In the genomic region with DNA sequence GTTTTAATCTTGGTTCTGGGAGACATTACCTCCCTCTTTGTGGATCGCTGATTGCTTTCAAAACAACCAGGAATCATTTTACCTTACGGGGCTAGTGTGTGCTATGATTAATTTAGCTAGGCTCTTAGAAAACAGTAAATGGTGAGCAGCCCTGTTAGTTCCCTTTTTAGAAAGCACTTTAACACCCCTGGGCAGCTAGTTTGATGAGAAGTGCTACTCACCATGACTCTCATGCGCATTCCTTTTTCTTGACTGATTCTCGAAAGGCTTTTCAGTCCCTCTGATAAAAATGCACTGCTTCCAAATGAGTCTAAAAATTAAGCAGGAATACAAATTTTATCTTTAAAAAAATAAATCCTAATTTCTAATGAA, we compare ENCODE assay signal across 10 cellular contexts.
A peak's percentile ranks its signal among the peaks of the same experiment; 100 is the strongest.
DNase-seq lines count a peak whose midpoint lies in the region; ATAC-seq and TF ChIP-seq lines count a peak whose summit lies in the region.
"Had no signal": no experiment of that assay in that cellular context is flagged by ENCODE, and none has a peak within 500 bp of the region (broad histone marks: within the 10 kb centered on the region; RNA-seq: fewer than 3 reads in every experiment).

No MANE protein-coding gene starts in this region.

- no peaks in the 10 kb centered on the region for H3K4me1 Mint-ChIP-seq in natural killer cell treated with Interleukin-12 subunit alpha and Interleukin-12 subunit beta and Interleukin-15 and Interleukin-18, amount 100 ng/mL, for 72 hours (ENCODE audit: low read depth in 2 of 2)

- H4K5ac ChIP-seq in IMR-90 (ENCODE audit: low read depth, low read length) = peak overlapping the region; percentile 86

- in situ Hi-C loops in IMR-90 (cut with MboI; ENCODE audit: low sequenced_read_pairs) = no loop called here

- peak overlapping the region; percentile 95 for H3K56ac ChIP-seq in IMR-90 (ENCODE audit: extremely low read depth, insufficient read depth, low read length)

- H3K4ac ChIP-seq in IMR-90 (ENCODE audit: low read depth, low read length) = peak overlapping the region; percentile 99

- TF ChIP-seq CTCF in AG09309 (IDR thresholded peaks at IDR 0.05; ENCODE audit: control insufficient read depth, insufficient read depth, low read depth, low read length, missing control alignments) = no peak
- no peak for TF ChIP-seq CTCF in IMR-90 (conservative IDR thresholded peaks at IDR 0.05; ENCODE audit: low read depth, low read length)
- no peak for TF ChIP-seq CTCF in cardiac fibroblast (IDR thresholded peaks at IDR 0.05; ENCODE audit: low read depth, low read length)
- no peak for TF ChIP-seq CTCF in lung (IDR thresholded peaks at IDR 0.05; ENCODE audit: control extremely low read depth, extremely low read depth)

- H4K91ac ChIP-seq in IMR-90 (ENCODE audit: insufficient read depth, low read depth, low read length) = peak overlapping the region; percentile 97

- DNase-seq in AG09309 (ENCODE audit: low read depth) (no peak), IMR-90 (peak; percentile 60), cardiac fibroblast (ENCODE audit: low read depth in 2 of 2) (peak; percentile 38 to 48), lung (ENCODE audit: low spot score) (no peak), substantia nigra (lab: John Stamatoyannopoulos, UW) (no peak)
- no peak for DNase-seq in natural killer cell treated with Interleukin-12 subunit alpha and Interleukin-12 subunit beta and Interleukin-15 and Interleukin-18, amount 100 ng/mL, for 72 hours (ENCODE audit: low spot score)
- no peak for DNase-seq in stimulated activated CD4-positive, alpha-beta T cell treated with anti-CD3 and anti-CD28 coated beads, Interleukin-4, amount 100 ng/mL, for 1 hour
- DNase-seq: activated effector memory CD4-positive, alpha-beta T cell treated with Interleukin-2 at 50 U/mL for 16 hours; NK-92 treated with Interleukin-12 subunit alpha and Interleukin-12 subunit beta, amount 100 ng/mL, for 24 hours had no signal

- no CpG with 5 or more reads among the region's 4 CpGs for WGBS in IMR-90 (ENCODE audit: extremely low coverage in 2 of 2, insufficient read length in 1 of 2), 2 experiments
- 59 to 77% methylated on average over 4 of the region's 4 CpGs for WGBS in lung, 2 donors

- H3K4me2 ChIP-seq in IMR-90 (ENCODE audit: low read depth, low read length) = peak overlapping the region; percentile 37; the same call in 1 of the 2 replicates

- peak overlapping the region; percentile 85 for H2BK20ac ChIP-seq in IMR-90 (ENCODE audit: low read depth, low read length)

- H4K8ac ChIP-seq in IMR-90 (ENCODE audit: low read depth in 2 of 2, low read length in 2 of 2) = peak overlapping the region; percentile 92 to 94

- peak overlapping the region; percentile 27 for H3K9ac ChIP-seq in IMR-90 (ENCODE audit: low read depth, low read length)

- H3K14ac ChIP-seq in IMR-90 (replicated peaks; ENCODE audit: low read depth, low read length) = peak overlapping the region; percentile 90

- peak overlapping the region; percentile 91 for H3K23ac ChIP-seq in IMR-90 (ENCODE audit: low read depth, low read length)

- H3K36me3 ChIP-seq in IMR-90 (ENCODE audit: control insufficient read depth, insufficient read depth, low read length) (no peaks in the 10 kb centered on the region), lung (ENCODE audit: control insufficient read depth in 2 of 2, insufficient read depth in 2 of 2, low read length in 2 of 2) (no peaks in the 10 kb centered on the region)

- no peak overlapping the region for H3K27ac Mint-ChIP-seq in natural killer cell treated with Interleukin-12 subunit alpha and Interleukin-12 subunit beta and Interleukin-15 and Interleukin-18, amount 100 ng/mL, for 72 hours

- H3K4me1 ChIP-seq in IMR-90 (ENCODE audit: control insufficient read depth, insufficient read depth, low read length) (peaks cover 15% of the 10 kb centered on the region), lung (ENCODE audit: control insufficient read depth in 2 of 2, insufficient read depth in 2 of 2, low read length in 2 of 2) (peaks cover 0 to 3% of the 10 kb centered on the region in 2 donors)

- peak overlapping the region; percentile 100 for H2BK120ac ChIP-seq in IMR-90 (ENCODE audit: low read depth, low read length)

- peak overlapping the region; percentile 91 for H2AFZ ChIP-seq in IMR-90 (replicated peaks; ENCODE audit: low read length, poor library complexity)

- H3K4me3 ChIP-seq in AG09309 (ENCODE audit: control insufficient read depth, low read depth, low read length) (peak overlapping the region; percentile 33), IMR-90 (ENCODE audit: insufficient read depth, low read depth, low read length) (no peak overlapping the region), cardiac fibroblast (replicated peaks in 1 of 2; ENCODE audit: low read depth in 2 of 2, low read length in 2 of 2) (no peak overlapping the region), lung (no peak overlapping the region)

- H2AK9ac ChIP-seq in IMR-90 (replicated peaks; ENCODE audit: low read depth, low read length, poor library complexity) = no peak overlapping the region

- no peaks in the 10 kb centered on the region for H3K9me3 Mint-ChIP-seq in natural killer cell treated with Interleukin-12 subunit alpha and Interleukin-12 subunit beta and Interleukin-15 and Interleukin-18, amount 100 ng/mL, for 72 hours

- no peaks in the 10 kb centered on the region for H4K20me1 ChIP-seq in IMR-90 (ENCODE audit: insufficient read depth, low read length)

- no peak for TF ChIP-seq RAD21 in IMR-90 (IDR thresholded peaks at IDR 0.05; ENCODE audit: low read length)

- peak overlapping the region; percentile 98 for H2AK5ac ChIP-seq in IMR-90 (ENCODE audit: low read depth, low read length)

- intact Hi-C loops in IMR-90 (cut with micrococcal nuclease) = loop anchor here (5.0 kb wide), 1 partner anchor 74 kb away; no protein-coding TSS in a partner anchor

- peak overlapping the region; percentile 97; the same call in 2 of the 3 replicates for H2BK15ac ChIP-seq in IMR-90 (ENCODE audit: low read depth, low read length)

- H3K9me3 ChIP-seq in IMR-90 (ENCODE audit: control insufficient read depth, insufficient read depth, low read length) (no peaks in the 10 kb centered on the region; the same call in 1 of the 2 replicates), lung (ENCODE audit: control insufficient read depth in 2 of 2, insufficient read depth in 1 of 2, low read length in 1 of 2) (peaks cover 0 to 4% of the 10 kb centered on the region in 2 donors)

- peaks cover 5% of the 10 kb centered on the region for H3K36me3 Mint-ChIP-seq in natural killer cell treated with Interleukin-12 subunit alpha and Interleukin-12 subunit beta and Interleukin-15 and Interleukin-18, amount 100 ng/mL, for 72 hours

- H3K79me1 ChIP-seq in IMR-90 (ENCODE audit: low read depth in 1 of 2, low read length in 2 of 2) = peaks cover 0 to 3% of the 10 kb centered on the region in 2 experiments; a peak in 1 of 4 replicates

- dilution Hi-C loops in IMR-90 (cut with HindIII; ENCODE audit: low sequenced_read_pairs, unreplicated experiment) = no loop called here

- H3K4me3 Mint-ChIP-seq in natural killer cell treated with Interleukin-12 subunit alpha and Interleukin-12 subunit beta and Interleukin-15 and Interleukin-18, amount 100 ng/mL, for 72 hours = no peak overlapping the region

- H3K27ac ChIP-seq in IMR-90 (ENCODE audit: insufficient read depth, low read length) = peak overlapping the region; percentile 60
- no peak overlapping the region for H3K27ac ChIP-seq in lung (ENCODE audit: low read depth in 1 of 2, low read length in 1 of 2)
- H3K27ac ChIP-seq in substantia nigra (ENCODE audit: low read depth, low read length, poor library complexity, severe bottlenecking) = no peak overlapping the region

- H3K27me3 Mint-ChIP-seq in natural killer cell treated with Interleukin-12 subunit alpha and Interleukin-12 subunit beta and Interleukin-15 and Interleukin-18, amount 100 ng/mL, for 72 hours = peaks cover 22 to 23% of the 10 kb centered on the region in 2 donors

- ATAC-seq in IMR-90 (ENCODE audit: low read depth) (peak; percentile 56), lung (ENCODE audit: insufficient read depth, low FRiP score) (peak; percentile 53), GM19023 (IDR thresholded peaks at IDR 0.05; ENCODE audit: unreplicated experiment) (no peak)
- ATAC-seq in natural killer cell treated with Interleukin-12 subunit alpha and Interleukin-12 subunit beta and Interleukin-15 and Interleukin-18, amount 100 ng/mL, for 72 hours = no peak

- H2BK5ac ChIP-seq in IMR-90 (ENCODE audit: low read depth, low read length, poor library complexity, severe bottlenecking) = peak overlapping the region; percentile 97

- BruUV-seq in IMR-90 (replicated peaks; lab: Mats Ljungman, UMichigan) = no TSS peak

- CTCF ChIA-PET in IMR-90 (lab: Yijun Ruan, JAX) = interaction anchor here (1.2 to 2.1 kb wide), 2 partner anchors 11 to 332 kb away, joined by 3 to 10 read pairs; no protein-coding TSS in a partner anchor

- peak overlapping the region; percentile 75 for H3K18ac ChIP-seq in IMR-90 (ENCODE audit: low read depth, low read length)

- POLR2A ChIA-PET in IMR-90 (lab: Charles Lee; ENCODE audit: unreplicated experiment) = no interaction called here

- peaks cover 10% of the 10 kb centered on the region; the same call in 1 of the 2 replicates for H3K9me1 ChIP-seq in IMR-90 (ENCODE audit: insufficient read depth, low read length)

- TF ChIP-seq POLR2A in IMR-90 (IDR thresholded peaks at IDR 0.05; ENCODE audit: low read depth, low read length) = no peak

- H3K27me3 ChIP-seq in IMR-90 (ENCODE audit: control insufficient read depth, insufficient read depth, low read length) (no peaks in the 10 kb centered on the region), lung (ENCODE audit: control insufficient read depth, insufficient read depth) (no peaks in the 10 kb centered on the region)

TF ChIP-seq in IMR-90, 13 proteins besides CTCF, POLR2A, EP300 and RAD21:
- peak; percentile 60 for TF ChIP-seq NFE2L2 (IDR thresholded peaks at IDR 0.05; ENCODE audit: low read depth, low read length)
- TF ChIP-seq RFX5 (IDR thresholded peaks at IDR 0.05; ENCODE audit: low read depth, low read length) = no peak

Comparison
In these comparisons a context has a peak if more than half of its experiments do, and no peak if none do; other contexts are left out.
1. DNase-seq: peak in IMR-90 (single experiment) and cardiac fibroblast (2 of 2); none in AG09309 (single experiment), lung (single experiment), natural killer cell treated with Interleukin-12 subunit alpha and Interleukin-12 subunit beta and Interleukin-15 and Interleukin-18, amount 100 ng/mL, for 72 hours (single experiment), stimulated activated CD4-positive, alpha-beta T cell treated with anti-CD3 and anti-CD28 coated beads, Interleukin-4, amount 100 ng/mL, for 1 hour (single experiment) and substantia nigra (0 of 49).
2. ATAC-seq: peak in IMR-90 (single experiment) and lung (single experiment); none in natural killer cell treated with Interleukin-12 subunit alpha and Interleukin-12 subunit beta and Interleukin-15 and Interleukin-18, amount 100 ng/mL, for 72 hours (0 of 2) and GM19023 (single experiment).